ENCODE assay signal across 19 cellular contexts in the genomic region with DNA sequence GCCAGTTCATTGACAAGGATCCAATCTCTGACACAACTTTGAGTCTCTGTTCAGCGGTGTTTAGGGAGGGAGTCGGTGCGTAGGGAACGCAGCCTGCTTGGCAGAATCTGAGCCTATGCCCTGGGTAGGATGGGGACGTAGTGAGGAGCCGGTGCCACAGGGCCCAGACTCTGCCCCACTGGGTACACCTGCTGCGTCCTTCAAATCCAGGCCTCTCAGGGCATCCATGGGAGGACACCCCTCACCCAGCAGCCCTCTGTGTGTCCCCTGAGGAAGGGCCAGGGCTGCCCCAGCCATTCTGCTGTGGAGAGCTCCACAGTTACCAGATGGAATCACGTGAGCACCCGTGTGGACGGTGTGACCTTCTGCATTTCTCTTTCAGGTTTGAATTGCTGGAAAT.
DNase-seq lines count a peak whose midpoint lies in the region; TF ChIP-seq lines count a peak whose summit lies in the region.
"Had no signal": no experiment of that assay in that cellular context is flagged by ENCODE, and none has a peak within 500 bp of the region (broad histone marks: within the 10 kb centered on the region; RNA-seq: fewer than 3 reads in every experiment).

No MANE protein-coding gene starts in this region.

- intact Hi-C loops in posterior vena cava (cut with DNase I) = no loop called here
- intact Hi-C loops in sigmoid colon (cut with DNase I) = no loop called here
- intact Hi-C loops in Caco-2 (cut with micrococcal nuclease; ENCODE audit: unreplicated experiment) = no loop called here

- H3K27me3 ChIP-seq in neural progenitor cell (no peaks in the 10 kb centered on the region), sigmoid colon (no peaks in the 10 kb centered on the region), Caco-2 (replicated peaks; ENCODE audit: control insufficient read depth, insufficient read depth, low read length) (no peaks in the 10 kb centered on the region)
- H3K27me3 ChIP-seq: BE2C; BLaER1 treated with 17β-estradiol and CSF1 and Interleukin-3, amounts not matched to agents 10 nM and 100 nM had no signal

- H3K79me2 ChIP-seq in neural progenitor cell (ENCODE audit: low read depth) = no peaks in the 10 kb centered on the region

- no peak overlapping the region for H3K9ac ChIP-seq in neural progenitor cell
- H3K9ac ChIP-seq: BLaER1 treated with 17β-estradiol and CSF1 and Interleukin-3, amounts not matched to agents 10 nM and 100 nM; GM23248 had no signal

- no peaks in the 10 kb centered on the region for H4K20me1 ChIP-seq in neural progenitor cell (ENCODE audit: low read depth)

- TF ChIP-seq CTCF in neural progenitor cell (IDR thresholded peaks at IDR 0.05) = no peak
- TF ChIP-seq CTCF in sigmoid colon (IDR thresholded peaks at IDR 0.05) = no peak
- TF ChIP-seq CTCF in Caco-2 (IDR thresholded peaks at IDR 0.05; ENCODE audit: insufficient read depth in 1 of 2, low read depth in 1 of 2, low read length in 1 of 2, severe bottlenecking in 1 of 2, unreplicated experiment in 1 of 2) = no peak

- H3K27ac ChIP-seq in neural progenitor cell = no peak overlapping the region
- H3K27ac ChIP-seq in sigmoid colon = no peak overlapping the region
- H3K27ac ChIP-seq: A549; BLaER1 treated with 17β-estradiol and CSF1 and Interleukin-3, amounts not matched to agents 10 nM and 100 nM; GM23248 had no signal

- TF ChIP-seq EP300 in sigmoid colon (IDR thresholded peaks at IDR 0.05) = no peak

- TF ChIP-seq POLR2A in sigmoid colon (IDR thresholded peaks at IDR 0.05) = no peak

- H3K9me3 Mint-ChIP-seq in neural progenitor cell (peaks cover 4% of the 10 kb centered on the region), Caco-2 (ENCODE audit: unreplicated experiment) (no peaks in the 10 kb centered on the region)
- H3K9me3 Mint-ChIP-seq: CD4-positive, alpha-beta memory T cell had no signal

- peak overlapping the region; percentile 63 for H3K27ac Mint-ChIP-seq in neural progenitor cell
- H3K27ac Mint-ChIP-seq in Caco-2 (ENCODE audit: unreplicated experiment) = no peak overlapping the region

- no peaks in the 10 kb centered on the region for H3F3A ChIP-seq in neural progenitor cell (ENCODE audit: low read depth)

- no peak for DNase-seq in neural progenitor cell (ENCODE audit: low spot score)
- peak; percentile 46 for DNase-seq in posterior vena cava (ENCODE audit: low spot score)
- peak; percentile 35 for DNase-seq in sigmoid colon
- DNase-seq in Caco-2 = no peak
- DNase-seq in GDM1 (lab: John Stamatoyannopoulos, UW) = no peak
- DNase-seq in COLO829 (ENCODE audit: low spot score) = no peak
- DNase-seq: 8988T; ACHN; AML-193; BE2C; CD4-positive, alpha-beta memory T cell; DMS53; DMS79 treated with DMSO at 0.1 percent for 48 hours; GM23248; H7; HCEC 1CT had no signal

- POLR2A ChIA-PET in Caco-2 (lab: Charles Lee) = no interaction called here

- CTCF ChIA-PET in Caco-2 (lab: Charles Lee) = no interaction called here

- WGBS in sigmoid colon, 2 donors = 85 to 97% methylated on average over 10 of the region's 10 CpGs

- H3K4me2 ChIP-seq in neural progenitor cell = no peak overlapping the region
- H3K4me2 ChIP-seq: A549; BLaER1 treated with 17β-estradiol and CSF1 and Interleukin-3, amounts not matched to agents 10 nM and 100 nM had no signal

- H3K27me3 Mint-ChIP-seq in neural progenitor cell (ENCODE audit: insufficient read depth, low read depth) (peaks cover 12% of the 10 kb centered on the region), Caco-2 (ENCODE audit: insufficient read depth, unreplicated experiment) (no peaks in the 10 kb centered on the region)
- H3K27me3 Mint-ChIP-seq: CD4-positive, alpha-beta memory T cell had no signal

- H3K4me1 ChIP-seq in neural progenitor cell (no peaks in the 10 kb centered on the region), sigmoid colon (peaks cover 0 to 9% (median 0%) of the 10 kb centered on the region in 4 donors), Caco-2 (no peaks in the 10 kb centered on the region)
- H3K4me1 ChIP-seq: A549 had no signal

- H3K4me3 Mint-ChIP-seq in neural progenitor cell = no peak overlapping the region
- no peak overlapping the region for H3K4me3 Mint-ChIP-seq in Caco-2 (ENCODE audit: unreplicated experiment)
- H3K4me3 Mint-ChIP-seq: CD4-positive, alpha-beta memory T cell had no signal

- no peak overlapping the region for H2AFZ ChIP-seq in neural progenitor cell (replicated peaks)
- H2AFZ ChIP-seq: GM23248 had no signal

- H3K36me3 Mint-ChIP-seq in neural progenitor cell (peaks cover 39% of the 10 kb centered on the region), Caco-2 (ENCODE audit: insufficient read depth, unreplicated experiment) (peaks cover 86% of the 10 kb centered on the region)

- BruUV-seq in Caco-2 (replicated peaks; lab: Mats Ljungman, UMichigan) = no TSS peak

- no peak overlapping the region for H3K4me3 ChIP-seq in neural progenitor cell
- H3K4me3 ChIP-seq in sigmoid colon = no peak overlapping the region
- no peak overlapping the region for H3K4me3 ChIP-seq in Caco-2 (ENCODE audit: low read depth, low read length)
- H3K4me3 ChIP-seq: A549; BLaER1 treated with 17β-estradiol and CSF1 and Interleukin-3, amounts not matched to agents 10 nM and 100 nM; GM12878; GM23248 had no signal

- peaks cover 2% of the 10 kb centered on the region for H3K4me1 Mint-ChIP-seq in neural progenitor cell
- H3K4me1 Mint-ChIP-seq in Caco-2 (ENCODE audit: low read depth, unreplicated experiment) = no peaks in the 10 kb centered on the region
- H3K4me1 Mint-ChIP-seq: CD4-positive, alpha-beta memory T cell had no signal

- H3K9me3 ChIP-seq in neural progenitor cell (ENCODE audit: low read depth) (no peaks in the 10 kb centered on the region), sigmoid colon (no peaks in the 10 kb centered on the region), Caco-2 (no peaks in the 10 kb centered on the region)
- H3K9me3 ChIP-seq: A549; BE2C; BLaER1 treated with 17β-estradiol and CSF1 and Interleukin-3, amounts not matched to agents 10 nM and 100 nM had no signal

- H3K36me3 ChIP-seq in neural progenitor cell (no peaks in the 10 kb centered on the region), sigmoid colon (peaks cover 4 to 71% (median 23%) of the 10 kb centered on the region in 4 donors), Caco-2 (ENCODE audit: control insufficient read depth, insufficient read depth, low read length) (peaks cover 10% of the 10 kb centered on the region)

Comparison
In these comparisons a context has a peak if more than half of its experiments do, and no peak if none do; other contexts are left out.
1. DNase-seq: peak in posterior vena cava (single experiment) and sigmoid colon (single experiment); none in neural progenitor cell (single experiment), Caco-2 (0 of 2), GDM1 (single experiment) and COLO829 (single experiment).